In the genomic region with DNA sequence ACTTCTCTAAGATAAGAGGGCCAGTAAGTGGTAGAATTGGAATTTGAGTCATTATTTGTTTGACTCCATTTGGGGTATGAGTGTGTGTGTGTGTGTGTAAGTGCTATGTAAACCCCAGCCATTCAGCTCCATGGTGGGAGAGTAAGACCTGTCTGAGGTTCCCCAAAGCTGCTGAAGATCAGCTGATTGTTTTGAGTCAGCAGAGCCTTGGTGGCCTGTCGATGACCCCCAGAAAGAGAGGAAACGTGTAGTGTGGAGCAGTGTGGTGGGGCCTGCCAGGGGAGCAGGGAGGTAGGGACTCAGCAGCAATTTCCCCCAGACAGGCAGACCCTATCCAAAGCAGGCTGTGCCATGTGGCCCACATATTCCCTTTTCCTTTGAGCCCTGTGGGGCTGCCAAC, we compare ENCODE assay signal across 11 cellular contexts. TPM values are rescaled to one million over a fixed set of nuclear protein-coding genes. Genes with fewer than 3 reads are reported as not detected.
A peak's percentile ranks its signal among the peaks of the same experiment; 100 is the strongest.
DNase-seq lines count a peak whose midpoint lies in the region; ATAC-seq and TF ChIP-seq lines count a peak whose summit lies in the region.
"Had no signal": no experiment of that assay in that cellular context is flagged by ENCODE, and none has a peak within 500 bp of the region (broad histone marks: within the 10 kb centered on the region; RNA-seq: fewer than 3 reads in every experiment).

No MANE protein-coding gene starts in this region.

- H3K4me3 ChIP-seq in coronary artery = peak overlapping the region; percentile 54

- no peak overlapping the region for H3K27ac Mint-ChIP-seq in neural crest cell (ENCODE audit: unreplicated experiment)

- no peaks in the 10 kb centered on the region for H3K9me3 Mint-ChIP-seq in neural crest cell

- H3K4me3 Mint-ChIP-seq in neural crest cell = peak overlapping the region; percentile 51

- no peaks in the 10 kb centered on the region for H3K27me3 Mint-ChIP-seq in neural crest cell (ENCODE audit: low read depth)

- DNase-seq in CD1c-positive myeloid dendritic cell (ENCODE audit: extremely low spot score) (peak; percentile 52), coronary artery (ENCODE audit: low spot score) (no peak), neural crest cell (ENCODE audit: low read depth, low spot score) (no peak), NCI-H524 treated with DMSO at 0.1 percent for 48 hours (lab: John Stamatoyannopoulos, UW) (no peak)
- DNase-seq in activated CD8-positive, alpha-beta memory T cell treated with anti-CD3 and anti-CD28 coated beads, Interleukin-2, amount 50 U/mL, for 48 hours = no peak
- DNase-seq: activated CD8-positive, alpha-beta memory T cell treated with anti-CD3 and anti-CD28 coated beads for 24 hours; SHP77; stimulated activated CD4-positive, alpha-beta T cell treated with anti-CD3 and anti-CD28 coated beads, Interleukin-2, amount 100 ng/mL, for 24 hours had no signal

- peak; percentile 73 for ATAC-seq in HG02870 (IDR thresholded peaks at IDR 0.05; ENCODE audit: unreplicated experiment)
- no peak for ATAC-seq in HG03139 (IDR thresholded peaks at IDR 0.05; ENCODE audit: unreplicated experiment)
- no peak for ATAC-seq in GM18517 (IDR thresholded peaks at IDR 0.05; ENCODE audit: unreplicated experiment)

- TF ChIP-seq CTCF in coronary artery (IDR thresholded peaks at IDR 0.05) (no peak), neural crest cell (conservative IDR thresholded peaks at IDR 0.05) (no peak)

- H3K36me3 Mint-ChIP-seq in neural crest cell (ENCODE audit: low read depth) = peaks cover 3% of the 10 kb centered on the region

- peak overlapping the region; percentile 56 to 88 for H3K27ac ChIP-seq in coronary artery

- H3K4me1 Mint-ChIP-seq in neural crest cell = peaks cover 25% of the 10 kb centered on the region

RNA-seq across cellular contexts. Expression of a gene that starts 5.3 kb away (rescaled TPM):
- 90.9 and 93.8 TPM in 2 replicates for total RNA-seq in neural crest cell

RNA-seq across cellular contexts. Expression of a gene that starts 14.2 kb away (rescaled TPM):
- total RNA-seq in neural crest cell = 271 and 289 TPM in 2 replicates

RNA-seq across cellular contexts. Expression of a gene that starts 25.3 kb away (rescaled TPM):
- 54.8 and 57.7 TPM in 2 replicates for total RNA-seq in neural crest cell

RNA-seq across cellular contexts. Expression of a gene that starts 25.5 kb away (rescaled TPM):
- total RNA-seq in neural crest cell = 63.9 and 67.3 TPM in 2 replicates
